1 cellular context compared by ENCODE assay signal in the genomic region with DNA sequence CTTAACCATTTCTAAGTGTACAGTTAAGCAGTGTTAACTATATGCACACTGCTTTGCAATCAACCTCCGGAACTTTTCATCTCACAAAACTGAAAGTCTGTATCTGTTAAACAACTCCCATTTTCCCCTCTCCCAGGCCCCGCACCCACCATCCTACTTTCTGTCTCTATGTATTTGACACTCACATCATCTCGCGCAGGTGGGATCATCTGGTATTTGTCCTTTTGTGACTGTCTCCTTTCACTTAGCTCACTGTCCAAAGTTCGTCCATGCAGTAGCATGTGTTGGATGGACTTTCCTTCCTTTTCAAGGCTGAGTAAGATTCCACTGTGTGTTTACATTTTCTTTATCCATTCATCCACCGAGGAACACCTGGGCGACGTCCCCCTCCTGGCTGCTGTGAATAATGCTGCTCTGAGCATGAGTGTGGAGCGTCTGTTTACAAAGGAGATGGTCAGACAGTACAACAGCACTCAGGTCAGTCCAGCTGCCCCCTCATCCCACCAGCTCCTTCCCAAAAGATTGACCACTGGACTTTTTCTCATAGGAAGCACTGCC.
TF ChIP-seq lines count a peak whose summit lies in the region.

No MANE protein-coding gene starts in this region.

TF ChIP-seq in HepG2, 621 proteins besides CTCF, POLR2A, EP300 and RAD21 (continued from another document and continues in another):
- no peak for TF ChIP-seq MYNN (CRISPR knock-in tag; IDR thresholded peaks at IDR 0.05; ENCODE audit: low read depth)
- TF ChIP-seq ZNF274 (CRISPR knock-in tag; IDR thresholded peaks at IDR 0.05) = no peak
- peak; percentile 51 for TF ChIP-seq ZNF629 (CRISPR knock-in tag; conservative IDR thresholded peaks at IDR 0.05)
- TF ChIP-seq YY1 (IDR thresholded peaks at IDR 0.05; ENCODE audit: insufficient read depth, insufficient replicate concordance, low read depth, low read length) = no peak
- TF ChIP-seq MLLT10 (CRISPR knock-in tag; IDR thresholded peaks at IDR 0.05) = no peak
- TF ChIP-seq, protein P1, sequence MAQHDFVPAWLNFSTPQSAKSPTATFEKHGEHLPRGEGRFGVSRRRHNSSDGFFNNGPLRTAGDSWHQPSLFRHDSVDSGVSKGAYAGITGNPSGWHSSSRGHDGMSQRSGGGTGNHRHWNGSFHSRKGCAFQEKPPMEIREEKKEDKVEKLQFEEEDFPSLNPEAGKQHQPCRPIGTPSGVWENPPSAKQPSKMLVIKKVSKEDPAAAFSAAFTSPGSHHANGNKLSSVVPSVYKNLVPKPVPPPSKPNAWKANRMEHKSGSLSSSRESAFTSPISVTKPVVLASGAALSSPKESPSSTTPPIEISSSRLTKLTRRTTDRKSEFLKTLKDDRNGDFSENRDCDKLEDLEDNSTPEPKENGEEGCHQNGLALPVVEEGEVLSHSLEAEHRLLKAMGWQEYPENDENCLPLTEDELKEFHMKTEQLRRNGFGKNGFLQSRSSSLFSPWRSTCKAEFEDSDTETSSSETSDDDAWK (CRISPR knock-in tag; IDR thresholded peaks at IDR 0.05) = no peak
- TF ChIP-seq TMF1 (CRISPR knock-in tag; IDR thresholded peaks at IDR 0.05; ENCODE audit: low read depth) = no peak
- TF ChIP-seq, protein P2, sequence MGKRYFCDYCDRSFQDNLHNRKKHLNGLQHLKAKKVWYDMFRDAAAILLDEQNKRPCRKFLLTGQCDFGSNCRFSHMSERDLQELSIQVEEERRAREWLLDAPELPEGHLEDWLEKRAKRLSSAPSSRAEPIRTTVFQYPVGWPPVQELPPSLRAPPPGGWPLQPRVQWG (CRISPR knock-in tag; IDR thresholded peaks at IDR 0.05; ENCODE audit: borderline replicate concordance, low read depth) = no peak
- TF ChIP-seq NR2F2 (IDR thresholded peaks at IDR 0.05; ENCODE audit: borderline replicate concordance, low read depth) = no peak
- no peak for TF ChIP-seq HES4 (CRISPR knock-in tag; IDR thresholded peaks at IDR 0.05; ENCODE audit: borderline replicate concordance)
- TF ChIP-seq ZIK1 (CRISPR knock-in tag; IDR thresholded peaks at IDR 0.05; ENCODE audit: borderline replicate concordance, low read depth) = no peak
- no peak for TF ChIP-seq JUND (CRISPR knock-in tag; IDR thresholded peaks at IDR 0.05)
- TF ChIP-seq ZNF724P (CRISPR knock-in tag; IDR thresholded peaks at IDR 0.05; ENCODE audit: borderline replicate concordance) = no peak
- TF ChIP-seq NFE2L2 (IDR thresholded peaks at IDR 0.05; ENCODE audit: low read length) = no peak
- TF ChIP-seq EED (CRISPR knock-in tag; IDR thresholded peaks at IDR 0.05) = no peak
- 0 out of 2 replicates have a peak, but pooled peaks have one; percentile 17 for TF ChIP-seq HOXA5 (CRISPR knock-in tag; IDR thresholded peaks at IDR 0.05)
- no peak for TF ChIP-seq ETV6 (CRISPR knock-in tag; conservative IDR thresholded peaks at IDR 0.05)
- no peak for TF ChIP-seq NFYB (CRISPR knock-in tag; IDR thresholded peaks at IDR 0.05)
- TF ChIP-seq PHF8 (CRISPR knock-in tag; IDR thresholded peaks at IDR 0.05) = no peak
- no peak for TF ChIP-seq MED13 (CRISPR knock-in tag; IDR thresholded peaks at IDR 0.05)
- TF ChIP-seq GATA4 (IDR thresholded peaks at IDR 0.05; ENCODE audit: borderline replicate concordance, low read depth) = no peak
- TF ChIP-seq, protein P3, sequence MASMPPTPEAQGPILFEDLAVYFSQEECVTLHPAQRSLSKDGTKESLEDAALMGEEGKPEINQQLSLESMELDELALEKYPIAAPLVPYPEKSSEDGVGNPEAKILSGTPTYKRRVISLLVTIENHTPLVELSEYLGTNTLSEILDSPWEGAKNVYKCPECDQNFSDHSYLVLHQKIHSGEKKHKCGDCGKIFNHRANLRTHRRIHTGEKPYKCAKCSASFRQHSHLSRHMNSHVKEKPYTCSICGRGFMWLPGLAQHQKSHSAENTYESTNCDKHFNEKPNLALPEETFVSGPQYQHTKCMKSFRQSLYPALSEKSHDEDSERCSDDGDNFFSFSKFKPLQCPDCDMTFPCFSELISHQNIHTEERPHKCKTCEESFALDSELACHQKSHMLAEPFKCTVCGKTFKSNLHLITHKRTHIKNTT (CRISPR knock-in tag; IDR thresholded peaks at IDR 0.05) = no peak
- peak; percentile 87 for TF ChIP-seq DMAP1 (CRISPR knock-in tag; IDR thresholded peaks at IDR 0.05)
- TF ChIP-seq ESRRA (CRISPR knock-in tag; IDR thresholded peaks at IDR 0.05; ENCODE audit: low read depth) = peak; percentile 95
- TF ChIP-seq, protein P4, sequence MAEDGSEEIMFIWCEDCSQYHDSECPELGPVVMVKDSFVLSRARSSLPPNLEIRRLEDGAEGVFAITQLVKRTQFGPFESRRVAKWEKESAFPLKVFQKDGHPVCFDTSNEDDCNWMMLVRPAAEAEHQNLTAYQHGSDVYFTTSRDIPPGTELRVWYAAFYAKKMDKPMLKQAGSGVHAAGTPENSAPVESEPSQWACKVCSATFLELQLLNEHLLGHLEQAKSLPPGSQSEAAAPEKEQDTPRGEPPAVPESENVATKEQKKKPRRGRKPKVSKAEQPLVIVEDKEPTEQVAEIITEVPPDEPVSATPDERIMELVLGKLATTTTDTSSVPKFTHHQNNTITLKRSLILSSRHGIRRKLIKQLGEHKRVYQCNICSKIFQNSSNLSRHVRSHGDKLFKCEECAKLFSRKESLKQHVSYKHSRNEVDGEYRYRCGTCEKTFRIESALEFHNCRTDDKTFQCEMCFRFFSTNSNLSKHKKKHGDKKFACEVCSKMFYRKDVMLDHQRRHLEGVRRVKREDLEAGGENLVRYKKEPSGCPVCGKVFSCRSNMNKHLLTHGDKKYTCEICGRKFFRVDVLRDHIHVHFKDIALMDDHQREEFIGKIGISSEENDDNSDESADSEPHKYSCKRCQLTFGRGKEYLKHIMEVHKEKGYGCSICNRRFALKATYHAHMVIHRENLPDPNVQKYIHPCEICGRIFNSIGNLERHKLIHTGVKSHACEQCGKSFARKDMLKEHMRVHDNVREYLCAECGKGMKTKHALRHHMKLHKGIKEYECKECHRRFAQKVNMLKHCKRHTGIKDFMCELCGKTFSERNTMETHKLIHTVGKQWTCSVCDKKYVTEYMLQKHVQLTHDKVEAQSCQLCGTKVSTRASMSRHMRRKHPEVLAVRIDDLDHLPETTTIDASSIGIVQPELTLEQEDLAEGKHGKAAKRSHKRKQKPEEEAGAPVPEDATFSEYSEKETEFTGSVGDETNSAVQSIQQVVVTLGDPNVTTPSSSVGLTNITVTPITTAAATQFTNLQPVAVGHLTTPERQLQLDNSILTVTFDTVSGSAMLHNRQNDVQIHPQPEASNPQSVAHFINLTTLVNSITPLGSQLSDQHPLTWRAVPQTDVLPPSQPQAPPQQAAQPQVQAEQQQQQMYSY (CRISPR knock-in tag; IDR thresholded peaks at IDR 0.05) = no peak
- peak; percentile 85; the same call in 1 of the 2 replicates for TF ChIP-seq FOXO1 (CRISPR knock-in tag; IDR thresholded peaks at IDR 0.05)
- no peak; the same call in 1 of the 2 replicates for TF ChIP-seq ZMAT3 (CRISPR knock-in tag; conservative IDR thresholded peaks at IDR 0.05)
- TF ChIP-seq SPEN (CRISPR knock-in tag; IDR thresholded peaks at IDR 0.05; ENCODE audit: low read depth) = 0 out of 2 replicates have a peak, but pooled peaks have one; percentile 29
- 0 out of 2 replicates have a peak, but pooled peaks have one; percentile 35 for TF ChIP-seq ZNF337 (CRISPR knock-in tag; IDR thresholded peaks at IDR 0.05; ENCODE audit: borderline replicate concordance, low read depth)
- TF ChIP-seq ZFP36L2 (CRISPR knock-in tag; IDR thresholded peaks at IDR 0.05) = no peak
- TF ChIP-seq TAF1 (CRISPR knock-in tag; IDR thresholded peaks at IDR 0.05) = no peak
- no peak for TF ChIP-seq IKZF1 (IDR thresholded peaks at IDR 0.05)
- TF ChIP-seq JARID2 (CRISPR knock-in tag; IDR thresholded peaks at IDR 0.05; ENCODE audit: insufficient replicate concordance) = no peak
- no peak for TF ChIP-seq ZNF468 (CRISPR knock-in tag; IDR thresholded peaks at IDR 0.05)
- no peak for TF ChIP-seq TOE1 (CRISPR knock-in tag; IDR thresholded peaks at IDR 0.05)
- 0 out of 2 replicates have a peak, but pooled peaks have one; percentile 31 for TF ChIP-seq ZNF317 (CRISPR knock-in tag; IDR thresholded peaks at IDR 0.05)
- TF ChIP-seq, protein P5, sequence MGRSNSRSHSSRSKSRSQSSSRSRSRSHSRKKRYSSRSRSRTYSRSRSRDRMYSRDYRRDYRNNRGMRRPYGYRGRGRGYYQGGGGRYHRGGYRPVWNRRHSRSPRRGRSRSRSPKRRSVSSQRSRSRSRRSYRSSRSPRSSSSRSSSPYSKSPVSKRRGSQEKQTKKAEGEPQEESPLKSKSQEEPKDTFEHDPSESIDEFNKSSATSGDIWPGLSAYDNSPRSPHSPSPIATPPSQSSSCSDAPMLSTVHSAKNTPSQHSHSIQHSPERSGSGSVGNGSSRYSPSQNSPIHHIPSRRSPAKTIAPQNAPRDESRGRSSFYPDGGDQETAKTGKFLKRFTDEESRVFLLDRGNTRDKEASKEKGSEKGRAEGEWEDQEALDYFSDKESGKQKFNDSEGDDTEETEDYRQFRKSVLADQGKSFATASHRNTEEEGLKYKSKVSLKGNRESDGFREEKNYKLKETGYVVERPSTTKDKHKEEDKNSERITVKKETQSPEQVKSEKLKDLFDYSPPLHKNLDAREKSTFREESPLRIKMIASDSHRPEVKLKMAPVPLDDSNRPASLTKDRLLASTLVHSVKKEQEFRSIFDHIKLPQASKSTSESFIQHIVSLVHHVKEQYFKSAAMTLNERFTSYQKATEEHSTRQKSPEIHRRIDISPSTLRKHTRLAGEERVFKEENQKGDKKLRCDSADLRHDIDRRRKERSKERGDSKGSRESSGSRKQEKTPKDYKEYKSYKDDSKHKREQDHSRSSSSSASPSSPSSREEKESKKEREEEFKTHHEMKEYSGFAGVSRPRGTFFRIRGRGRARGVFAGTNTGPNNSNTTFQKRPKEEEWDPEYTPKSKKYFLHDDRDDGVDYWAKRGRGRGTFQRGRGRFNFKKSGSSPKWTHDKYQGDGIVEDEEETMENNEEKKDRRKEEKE (IDR thresholded peaks at IDR 0.05) = no peak
- TF ChIP-seq MYC (CRISPR knock-in tag; IDR thresholded peaks at IDR 0.05; ENCODE audit: borderline replicate concordance) = peak; percentile 67; the same call in 1 of the 2 replicates
- peak; percentile 76; the same call in 1 of the 2 replicates for TF ChIP-seq ZNF292 (CRISPR knock-in tag; IDR thresholded peaks at IDR 0.05; ENCODE audit: borderline replicate concordance, low read depth)
- TF ChIP-seq, protein P6, sequence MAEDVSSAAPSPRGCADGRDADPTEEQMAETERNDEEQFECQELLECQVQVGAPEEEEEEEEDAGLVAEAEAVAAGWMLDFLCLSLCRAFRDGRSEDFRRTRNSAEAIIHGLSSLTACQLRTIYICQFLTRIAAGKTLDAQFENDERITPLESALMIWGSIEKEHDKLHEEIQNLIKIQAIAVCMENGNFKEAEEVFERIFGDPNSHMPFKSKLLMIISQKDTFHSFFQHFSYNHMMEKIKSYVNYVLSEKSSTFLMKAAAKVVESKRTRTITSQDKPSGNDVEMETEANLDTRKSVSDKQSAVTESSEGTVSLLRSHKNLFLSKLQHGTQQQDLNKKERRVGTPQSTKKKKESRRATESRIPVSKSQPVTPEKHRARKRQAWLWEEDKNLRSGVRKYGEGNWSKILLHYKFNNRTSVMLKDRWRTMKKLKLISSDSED (CRISPR knock-in tag; IDR thresholded peaks at IDR 0.05) = no peak
- TF ChIP-seq RBM39 (IDR thresholded peaks at IDR 0.05; ENCODE audit: low read depth, low read length, poor library complexity, severe bottlenecking) = no peak
- TF ChIP-seq GFI1 (CRISPR knock-in tag; IDR thresholded peaks at IDR 0.05; ENCODE audit: borderline replicate concordance) = peak; percentile 64; the same call in 1 of the 2 replicates
- no peak; the same call in 1 of the 2 replicates for TF ChIP-seq JUN (CRISPR knock-in tag; IDR thresholded peaks at IDR 0.05)
- no peak for TF ChIP-seq ZBTB3 (CRISPR knock-in tag; IDR thresholded peaks at IDR 0.05; ENCODE audit: borderline replicate concordance, low read depth)
- TF ChIP-seq, protein P7, sequence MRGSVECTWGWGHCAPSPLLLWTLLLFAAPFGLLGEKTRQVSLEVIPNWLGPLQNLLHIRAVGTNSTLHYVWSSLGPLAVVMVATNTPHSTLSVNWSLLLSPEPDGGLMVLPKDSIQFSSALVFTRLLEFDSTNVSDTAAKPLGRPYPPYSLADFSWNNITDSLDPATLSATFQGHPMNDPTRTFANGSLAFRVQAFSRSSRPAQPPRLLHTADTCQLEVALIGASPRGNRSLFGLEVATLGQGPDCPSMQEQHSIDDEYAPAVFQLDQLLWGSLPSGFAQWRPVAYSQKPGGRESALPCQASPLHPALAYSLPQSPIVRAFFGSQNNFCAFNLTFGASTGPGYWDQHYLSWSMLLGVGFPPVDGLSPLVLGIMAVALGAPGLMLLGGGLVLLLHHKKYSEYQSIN (CRISPR knock-in tag; IDR thresholded peaks at IDR 0.05; ENCODE audit: borderline replicate concordance) = no peak
- no peak for TF ChIP-seq TAF15 (IDR thresholded peaks at IDR 0.05; ENCODE audit: low read depth, low read length, poor library complexity, severe bottlenecking)
- TF ChIP-seq, protein P8, sequence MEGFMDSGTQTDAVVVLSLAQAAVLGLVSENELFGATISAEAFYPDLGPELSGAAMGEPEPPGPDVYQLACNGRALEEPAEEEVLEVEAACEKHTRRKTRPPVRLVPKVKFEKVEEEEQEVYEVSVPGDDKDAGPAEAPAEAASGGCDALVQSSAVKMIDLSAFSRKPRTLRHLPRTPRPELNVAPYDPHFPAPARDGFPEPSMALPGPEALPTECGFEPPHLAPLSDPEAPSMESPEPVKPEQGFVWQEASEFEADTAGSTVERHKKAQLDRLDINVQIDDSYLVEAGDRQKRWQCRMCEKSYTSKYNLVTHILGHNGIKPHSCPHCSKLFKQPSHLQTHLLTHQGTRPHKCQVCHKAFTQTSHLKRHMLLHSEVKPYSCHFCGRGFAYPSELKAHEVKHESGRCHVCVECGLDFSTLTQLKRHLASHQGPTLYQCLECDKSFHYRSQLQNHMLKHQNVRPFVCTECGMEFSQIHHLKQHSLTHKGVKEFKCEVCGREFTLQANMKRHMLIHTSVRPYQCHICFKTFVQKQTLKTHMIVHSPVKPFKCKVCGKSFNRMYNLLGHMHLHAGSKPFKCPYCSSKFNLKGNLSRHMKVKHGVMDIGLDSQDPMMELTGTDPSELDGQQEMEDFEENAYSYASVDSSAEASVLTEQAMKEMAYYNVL (CRISPR knock-in tag; IDR thresholded peaks at IDR 0.05; ENCODE audit: borderline replicate concordance) = peak; percentile 96
- TF ChIP-seq PHF21A (CRISPR knock-in tag; IDR thresholded peaks at IDR 0.05) = peak; percentile 87
- TF ChIP-seq, protein P9, sequence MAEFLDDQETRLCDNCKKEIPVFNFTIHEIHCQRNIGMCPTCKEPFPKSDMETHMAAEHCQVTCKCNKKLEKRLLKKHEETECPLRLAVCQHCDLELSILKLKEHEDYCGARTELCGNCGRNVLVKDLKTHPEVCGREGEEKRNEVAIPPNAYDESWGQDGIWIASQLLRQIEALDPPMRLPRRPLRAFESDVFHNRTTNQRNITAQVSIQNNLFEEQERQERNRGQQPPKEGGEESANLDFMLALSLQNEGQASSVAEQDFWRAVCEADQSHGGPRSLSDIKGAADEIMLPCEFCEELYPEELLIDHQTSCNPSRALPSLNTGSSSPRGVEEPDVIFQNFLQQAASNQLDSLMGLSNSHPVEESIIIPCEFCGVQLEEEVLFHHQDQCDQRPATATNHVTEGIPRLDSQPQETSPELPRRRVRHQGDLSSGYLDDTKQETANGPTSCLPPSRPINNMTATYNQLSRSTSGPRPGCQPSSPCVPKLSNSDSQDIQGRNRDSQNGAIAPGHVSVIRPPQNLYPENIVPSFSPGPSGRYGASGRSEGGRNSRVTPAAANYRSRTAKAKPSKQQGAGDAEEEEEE (CRISPR knock-in tag; IDR thresholded peaks at IDR 0.05; ENCODE audit: borderline replicate concordance) = no peak
- no peak for TF ChIP-seq NBN (conservative IDR thresholded peaks at IDR 0.05)
- TF ChIP-seq, protein P10, sequence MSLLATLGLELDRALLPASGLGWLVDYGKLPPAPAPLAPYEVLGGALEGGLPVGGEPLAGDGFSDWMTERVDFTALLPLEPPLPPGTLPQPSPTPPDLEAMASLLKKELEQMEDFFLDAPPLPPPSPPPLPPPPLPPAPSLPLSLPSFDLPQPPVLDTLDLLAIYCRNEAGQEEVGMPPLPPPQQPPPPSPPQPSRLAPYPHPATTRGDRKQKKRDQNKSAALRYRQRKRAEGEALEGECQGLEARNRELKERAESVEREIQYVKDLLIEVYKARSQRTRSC (CRISPR knock-in tag; IDR thresholded peaks at IDR 0.05; ENCODE audit: low read depth) = no peak
